Comparison of ENCODE assay signal across 14 cellular contexts in the genomic region with DNA sequence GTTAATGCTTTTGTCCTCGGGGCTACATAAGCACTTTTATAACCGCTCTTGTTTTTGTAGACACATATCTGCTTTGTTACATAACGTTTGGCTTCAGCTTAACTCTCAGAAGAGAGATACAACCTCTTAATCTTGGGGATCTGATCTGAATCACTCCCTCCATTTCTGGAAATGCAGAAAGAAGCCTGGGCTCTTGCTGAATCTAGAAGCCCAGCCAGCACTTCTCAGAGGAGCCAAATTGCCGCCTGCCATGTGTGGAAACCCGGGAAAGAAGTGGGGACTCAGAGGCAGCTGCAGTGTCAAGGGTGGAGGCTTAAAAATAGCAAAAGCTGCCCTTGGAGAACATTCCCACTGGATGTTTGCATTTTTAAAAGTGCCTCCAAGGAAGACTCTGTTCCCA.
A peak's percentile ranks its signal among the peaks of the same experiment; 100 is the strongest.
DNase-seq lines count a peak whose midpoint lies in the region; ATAC-seq and TF ChIP-seq lines count a peak whose summit lies in the region.
"Had no signal": no experiment of that assay in that cellular context is flagged by ENCODE, and none has a peak within 500 bp of the region (broad histone marks: within the 10 kb centered on the region; RNA-seq: fewer than 3 reads in every experiment).

No MANE protein-coding gene starts in this region.

- TF ChIP-seq EP300 in gastroesophageal sphincter (IDR thresholded peaks at IDR 0.05) (no peak), transverse colon (IDR thresholded peaks at IDR 0.05; ENCODE audit: low read depth) (no peak)

- DNase-seq in adrenal gland (peak in 6 of 7 donors; percentile 9 to 52 (median 25)), occipital lobe (lab: John Stamatoyannopoulos, UW) (peak; percentile 7), transverse colon (peak; percentile 23), BE2C (no peak), spleen (no peak)
- DNase-seq in stimulated activated CD4-positive, alpha-beta T cell treated with anti-CD3 and anti-CD28 coated beads, Interleukin-4, amount 100 ng/mL, for 4 hours: no peak
- DNase-seq: activated gamma-delta T cell treated with Interleukin-2 at 50 U/mL for 16 hours, Calu3, cortex of kidney, KG1, NCI-H2081, T-cell had no signal

- no peaks in the 10 kb centered on the region for H3K9me3 ChIP-seq in adrenal gland (replicated peaks in 1 of 3)
- peaks cover 0 to 1% (median 0%) of the 10 kb centered on the region in 3 donors for H3K9me3 ChIP-seq in gastroesophageal sphincter
- H3K9me3 ChIP-seq in transverse colon: no peaks in the 10 kb centered on the region
- H3K9me3 ChIP-seq in BE2C: no peaks in the 10 kb centered on the region
- H3K9me3 ChIP-seq in spleen: peaks cover 0 to 3% (median 0%) of the 10 kb centered on the region in 8 donors

- WGBS in adrenal gland, 4 donors: 41 to 56% (median 48%) methylated on average over 5 of the region's 5 CpGs
- 0 to 17% methylated on average over 1 to 5 of the region's 5 CpGs for WGBS in gastroesophageal sphincter (ENCODE audit: low coverage in 1 of 2), 2 donors
- 46 to 53% methylated on average over 2 to 5 of the region's 5 CpGs for WGBS in transverse colon (ENCODE audit: low coverage in 1 of 2), 2 donors
- WGBS in spleen, 5 donors: 47 to 69% (median 68%) methylated on average over 5 of the region's 5 CpGs

- TF ChIP-seq CTCF in adrenal gland (IDR thresholded peaks at IDR 0.05) (no peak), gastroesophageal sphincter (IDR thresholded peaks at IDR 0.05) (no peak), transverse colon (IDR thresholded peaks at IDR 0.05) (no peak), BE2C (IDR thresholded peaks at IDR 0.05; ENCODE audit: low read depth, low read length) (no peak), spleen (IDR thresholded peaks at IDR 0.05 in 8 of 11, conservative IDR thresholded peaks at IDR 0.05 in 3 of 11) (no peak)

- H3K4me3 ChIP-seq in adrenal gland (no peak overlapping the region), gastroesophageal sphincter (no peak overlapping the region), transverse colon (no peak overlapping the region), BE2C (ENCODE audit: low read depth, low read length) (no peak overlapping the region), spleen (no peak overlapping the region)

- H3K27me3 ChIP-seq in adrenal gland (no peaks in the 10 kb centered on the region), gastroesophageal sphincter (no peaks in the 10 kb centered on the region), transverse colon (no peaks in the 10 kb centered on the region), BE2C (no peaks in the 10 kb centered on the region), spleen (replicated peaks in 1 of 7) (no peaks in the 10 kb centered on the region)

- peaks cover 4 to 12% of the 10 kb centered on the region in 2 donors for H3K4me1 ChIP-seq in adrenal gland (replicated peaks in 1 of 2)
- H3K4me1 ChIP-seq in gastroesophageal sphincter: peaks cover 0 to 34% (median 13%) of the 10 kb centered on the region in 3 donors
- H3K4me1 ChIP-seq in transverse colon: peaks cover 0 to 11% (median 7%) of the 10 kb centered on the region in 4 donors
- no peaks in the 10 kb centered on the region for H3K4me1 ChIP-seq in BE2C
- H3K4me1 ChIP-seq in spleen: peaks cover 0 to 18% (median 2%) of the 10 kb centered on the region in 6 donors

- H3K36me3 ChIP-seq in adrenal gland (replicated peaks in 1 of 2) (no peaks in the 10 kb centered on the region), gastroesophageal sphincter (no peaks in the 10 kb centered on the region), transverse colon (no peaks in the 10 kb centered on the region), BE2C (no peaks in the 10 kb centered on the region), spleen (no peaks in the 10 kb centered on the region)

- no peak overlapping the region for H3K27ac ChIP-seq in adrenal gland
- peak overlapping the region in 3 of 4 donors; percentile 33 to 80 (median 56) for H3K27ac ChIP-seq in gastroesophageal sphincter
- H3K27ac ChIP-seq in transverse colon: peak overlapping the region in 3 of 4 donors; percentile 5 to 78 (median 28)
- H3K27ac ChIP-seq in spleen: peak overlapping the region in 3 of 8 donors; percentile 0 to 26 (median 6)

- TF ChIP-seq POLR2A in adrenal gland (IDR thresholded peaks at IDR 0.05) (no peak), gastroesophageal sphincter (IDR thresholded peaks at IDR 0.05) (no peak), transverse colon (IDR thresholded peaks at IDR 0.05) (no peak), spleen (IDR thresholded peaks at IDR 0.05) (no peak)

- intact Hi-C loops in adrenal gland (cut with DNase I) (no loop called here), transverse colon (cut with DNase I; ENCODE audit: low total_unique reads) (no loop called here), spleen (cut with DNase I; ENCODE audit: low total_unique reads) (no loop called here)

- ATAC-seq in gastroesophageal sphincter (peak; percentile 61), HG02840 (IDR thresholded peaks at IDR 0.05; ENCODE audit: low FRiP score, unreplicated experiment) (no peak)
- ATAC-seq: T-cell had no signal

- in situ Hi-C loops in transverse colon (cut with MboI; ENCODE audit: low pct_ligation_motif_present in 1 of 4, low pct_unique_long_range_greater_than_20kb in 1 of 4, low sequenced_read_pairs in 3 of 4): no loop called here

Comparison
In these comparisons a context has a peak if more than half of its experiments do, and no peak if none do; other contexts are left out.
1. DNase-seq: peak in adrenal gland (6 of 7), occipital lobe (single experiment) and transverse colon (single experiment); none in BE2C (single experiment), spleen (single experiment) and stimulated activated CD4-positive, alpha-beta T cell treated with anti-CD3 and anti-CD28 coated beads, Interleukin-4, amount 100 ng/mL, for 4 hours (0 of 2).
2. H3K27ac ChIP-seq: peak in gastroesophageal sphincter (3 of 4) and transverse colon (3 of 4); none in adrenal gland (0 of 5).